ENCODE assay signal across 18 cellular contexts in the genomic region with DNA sequence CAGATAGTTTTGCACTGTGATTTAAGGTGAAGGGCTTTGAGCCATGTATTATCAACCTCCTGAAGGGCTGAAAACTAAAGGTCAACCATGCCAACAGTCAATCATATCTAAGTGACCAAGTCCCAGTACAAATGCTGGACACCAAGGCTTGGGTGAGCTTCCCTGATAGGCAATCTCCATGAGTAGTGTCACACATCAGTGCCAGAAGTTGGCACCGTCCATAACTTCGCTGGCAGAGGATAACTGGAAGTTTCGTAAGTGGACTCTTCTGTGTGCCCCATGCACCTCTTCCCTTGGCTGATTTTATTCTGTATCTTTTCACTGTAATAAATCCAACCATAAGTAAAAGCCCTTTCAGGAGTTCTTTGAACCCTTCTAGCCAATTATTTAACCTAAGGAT.
"Had no signal": no experiment of that assay in that cellular context is flagged by ENCODE, and none has a peak within 500 bp of the region (broad histone marks: within the 10 kb centered on the region; RNA-seq: fewer than 3 reads in every experiment).

No MANE protein-coding gene starts in this region.

- H3K27ac ChIP-seq: dorsolateral prefrontal cortex, pancreas had no signal

- H3K27me3 ChIP-seq: ascending aorta, dorsolateral prefrontal cortex, pancreas, upper lobe of left lung had no signal

- DNase-seq: activated CD4-positive, alpha-beta memory T cell treated with anti-CD3 and anti-CD28 coated beads for 36 hours; activated CD8-positive, alpha-beta memory T cell treated with anti-CD3 and anti-CD28 coated beads, Interleukin-2, amount 10 ng/mL, durations not matched to agents 7 days and 5 days; activated naive CD4-positive, alpha-beta T cell treated with anti-CD3 and anti-CD28 coated beads for 36 hours; activated naive CD8-positive, alpha-beta T cell treated with anti-CD3 and anti-CD28 coated beads, Interleukin-2, amount 50 U/mL, for 24 hours; activated T-cell treated with anti-CD3 and anti-CD28 coated beads, Interleukin-2, amount 50 U/mL, for 1 hour; dorsolateral prefrontal cortex; glutamatergic neuron; immature natural killer cell; mucosa of descending colon; naive thymus-derived CD8-positive, alpha-beta T cell; pancreas; stimulated activated CD4-positive, alpha-beta T cell treated with anti-CD3 and anti-CD28 coated beads, Interleukin-15, amount 100 ng/mL, for 24 hours; stimulated activated CD4-positive, alpha-beta T cell treated with anti-CD3 and anti-CD28 coated beads, Interleukin-4, amount 100 ng/mL, for 1 hour; stimulated activated naive CD4-positive, alpha-beta T cell; substantia nigra; upper lobe of left lung had no signal

- ATAC-seq: activated CD8-positive, alpha-beta memory T cell treated with anti-CD3 and anti-CD28 coated beads, Interleukin-2, amount 10 ng/mL, durations not matched to agents 7 days and 5 days; activated naive CD8-positive, alpha-beta T cell treated with anti-CD3 and anti-CD28 coated beads, Interleukin-2, amount 50 U/mL, for 24 hours; mucosa of descending colon; naive thymus-derived CD8-positive, alpha-beta T cell; pancreas had no signal

- H3K9me3 ChIP-seq: ascending aorta, mucosa of descending colon, pancreas, upper lobe of left lung had no signal

- H3K36me3 ChIP-seq: ascending aorta, pancreas, upper lobe of left lung had no signal

- H3K4me3 ChIP-seq: ascending aorta, dorsolateral prefrontal cortex, mucosa of descending colon, pancreas, skin epidermis, upper lobe of left lung had no signal
